19 cellular contexts compared by ENCODE assay signal in genomic region chr15:49987896-49988295, GRCh38.
DNase-seq lines count a peak whose midpoint lies in the region; ATAC-seq and TF ChIP-seq lines count a peak whose summit lies in the region.
"Had no signal": no experiment of that assay in that cellular context is flagged by ENCODE, and none has a peak within 500 bp of the region (broad histone marks: within the 10 kb centered on the region; RNA-seq: fewer than 3 reads in every experiment).

No MANE protein-coding gene starts in this region.

- no peaks in the 10 kb centered on the region for H3K36me3 ChIP-seq in heart left ventricle
- no peaks in the 10 kb centered on the region for H3K36me3 ChIP-seq in right atrium auricular region
- H3K36me3 ChIP-seq in hepatocyte (replicated peaks; ENCODE audit: insufficient read depth, low read depth) = no peaks in the 10 kb centered on the region
- no peaks in the 10 kb centered on the region for H3K36me3 ChIP-seq in rectal smooth muscle tissue (ENCODE audit: control insufficient read depth, insufficient read depth, low read length)
- no peaks in the 10 kb centered on the region for H3K36me3 ChIP-seq in vagina
- no peaks in the 10 kb centered on the region for H3K36me3 ChIP-seq in mesendoderm (ENCODE audit: control insufficient read depth, insufficient read depth, low read length)
- H3K36me3 ChIP-seq: HAP-1 had no signal

- H3K4me2 ChIP-seq in hepatocyte = no peak overlapping the region
- H3K4me2 ChIP-seq in mesendoderm (ENCODE audit: low read length) = no peak overlapping the region

- H2BK5ac ChIP-seq in mesendoderm (ENCODE audit: low read length) = no peak overlapping the region

- TF ChIP-seq POLR2A in heart left ventricle (IDR thresholded peaks at IDR 0.05) = no peak
- TF ChIP-seq POLR2A in vagina (IDR thresholded peaks at IDR 0.05) = no peak

- H3K4me3 ChIP-seq in heart left ventricle = no peak overlapping the region
- H3K4me3 ChIP-seq in right atrium auricular region = no peak overlapping the region
- H3K4me3 ChIP-seq in hepatocyte = no peak overlapping the region
- no peak overlapping the region for H3K4me3 ChIP-seq in rectal smooth muscle tissue (ENCODE audit: low read length)
- no peak overlapping the region for H3K4me3 ChIP-seq in vagina
- H3K4me3 ChIP-seq in mesendoderm (ENCODE audit: low read length) = no peak overlapping the region
- H3K4me3 ChIP-seq: HAP-1 had no signal

- no peak overlapping the region for H3K18ac ChIP-seq in mesendoderm (ENCODE audit: low read length)

- ATAC-seq in heart left ventricle = no peak
- ATAC-seq: PC-3 had no signal

- no peak overlapping the region for H2AFZ ChIP-seq in hepatocyte

- intact Hi-C loops in heart left ventricle (cut with DNase I) = loop anchor here in 2 of 10 donors (5.0 kb wide), 2 partner anchors 71 to 86 kb away; no protein-coding TSS in a partner anchor
- intact Hi-C loops in vagina (cut with DNase I) = no loop called here

- no peak overlapping the region for H4K8ac ChIP-seq in mesendoderm (ENCODE audit: low read depth, low read length)

- no peak overlapping the region for H2BK15ac ChIP-seq in mesendoderm (replicated peaks; ENCODE audit: low read depth)

- no peak overlapping the region for H3K4ac ChIP-seq in mesendoderm (ENCODE audit: low read depth, low read length)

- H3K9ac ChIP-seq in rectal smooth muscle tissue (ENCODE audit: low read length) = no peak overlapping the region
- no peak overlapping the region for H3K9ac ChIP-seq in mesendoderm (ENCODE audit: low read length)

- WGBS in heart left ventricle, 4 donors = 87 to 91% (median 87%) methylated on average over 3 of the region's 3 CpGs
- WGBS in hepatocyte (ENCODE audit: low lambda C conversion rate, missing lambda C conversion rate) = 60% methylated on average over 3 of the region's 3 CpGs
- no CpG with 5 or more reads among the region's 3 CpGs for WGBS in mesendoderm (ENCODE audit: extremely low coverage, insufficient coverage, low lambda C conversion rate)

- H4K5ac ChIP-seq in mesendoderm (ENCODE audit: low read length) = no peak overlapping the region

- peak overlapping the region in 7 of 12 donors; percentile 5 to 59 (median 35) for H3K27ac ChIP-seq in heart left ventricle
- no peak overlapping the region for H3K27ac ChIP-seq in right atrium auricular region
- H3K27ac ChIP-seq in hepatocyte = peak overlapping the region; percentile 7
- H3K27ac ChIP-seq in rectal smooth muscle tissue (ENCODE audit: low read depth, low read length) = peak overlapping the region; percentile 49
- peak overlapping the region; percentile 15 for H3K27ac ChIP-seq in vagina
- no peak overlapping the region for H3K27ac ChIP-seq in mesendoderm (ENCODE audit: low read depth, low read length)
- H3K27ac ChIP-seq: 22Rv1, RWPE1 had no signal

- H3K27me3 ChIP-seq in heart left ventricle (no peaks in the 10 kb centered on the region), right atrium auricular region (no peaks in the 10 kb centered on the region), hepatocyte (no peaks in the 10 kb centered on the region), rectal smooth muscle tissue (ENCODE audit: control insufficient read depth, insufficient read depth, low read length) (no peaks in the 10 kb centered on the region), vagina (no peaks in the 10 kb centered on the region), mesendoderm (ENCODE audit: insufficient read depth, low read length, poor library complexity) (no peaks in the 10 kb centered on the region)

- DNase-seq in heart left ventricle (no peak), right atrium auricular region (ENCODE audit: low spot score) (no peak), hepatocyte (ENCODE audit: low spot score) (no peak), vagina (ENCODE audit: extremely low spot score in 2 of 2) (no peak), NCI-H82 treated with DMSO at 0.1 percent for 48 hours (lab: John Stamatoyannopoulos, UW; ENCODE audit: unreplicated experiment) (no peak), GM10248 (ENCODE audit: extremely low spot score) (no peak), mesendoderm (no peak)
- DNase-seq: CD4-positive, CD25-positive, alpha-beta regulatory T cell; EL; KG1; NCI-H1436; NCI-H2029; NCI-H2171; NCI-H446; PC-3 had no signal

- H3K9me3 ChIP-seq in heart left ventricle (no peaks in the 10 kb centered on the region), right atrium auricular region (no peaks in the 10 kb centered on the region), hepatocyte (ENCODE audit: low read depth) (no peaks in the 10 kb centered on the region), vagina (no peaks in the 10 kb centered on the region)
- H3K9me3 ChIP-seq: HAP-1 had no signal

- no peak overlapping the region for H2BK120ac ChIP-seq in mesendoderm (ENCODE audit: low read depth, low read length)

- peaks cover 0 to 55% (median 24%) of the 10 kb centered on the region in 12 donors for H3K4me1 ChIP-seq in heart left ventricle
- peaks cover 0 to 36% of the 10 kb centered on the region in 2 donors for H3K4me1 ChIP-seq in right atrium auricular region
- peaks cover 10% of the 10 kb centered on the region for H3K4me1 ChIP-seq in hepatocyte (ENCODE audit: insufficient read depth)
- peaks cover 24% of the 10 kb centered on the region for H3K4me1 ChIP-seq in rectal smooth muscle tissue (ENCODE audit: control insufficient read depth, insufficient read depth, low read length)
- H3K4me1 ChIP-seq in vagina = peaks cover 26% of the 10 kb centered on the region
- H3K4me1 ChIP-seq in mesendoderm (ENCODE audit: control insufficient read depth, low read depth, low read length) = no peaks in the 10 kb centered on the region

- no peak overlapping the region for H3K23ac ChIP-seq in mesendoderm (ENCODE audit: low read length)

- H4K20me1 ChIP-seq in hepatocyte (ENCODE audit: insufficient read depth, poor library complexity, severe bottlenecking) = no peaks in the 10 kb centered on the region

- POLR2A ChIA-PET in GM10248 (lab: Yijun Ruan, JAX) = no interaction called here

- no peaks in the 10 kb centered on the region for H3K79me1 ChIP-seq in mesendoderm (ENCODE audit: low read length)

- no peak overlapping the region for H2AK5ac ChIP-seq in mesendoderm (ENCODE audit: low read length)

- H3K79me2 ChIP-seq in hepatocyte (no peaks in the 10 kb centered on the region), mesendoderm (ENCODE audit: control insufficient read depth, insufficient read depth, low read length) (no peaks in the 10 kb centered on the region)

- no peaks in the 10 kb centered on the region for H3K9me2 ChIP-seq in hepatocyte (replicated peaks; ENCODE audit: insufficient read depth)

- CTCF ChIA-PET in GM10248 (lab: Yijun Ruan, JAX) = interaction anchor here (0.8 to 1.1 kb wide), 2 partner anchors 9 to 11 kb away, joined by 3 read pairs; no protein-coding TSS in a partner anchor

- no peak overlapping the region for H3K56ac ChIP-seq in mesendoderm (ENCODE audit: low read length)

- TF ChIP-seq CTCF in heart left ventricle (IDR thresholded peaks at IDR 0.05) (no peak), right atrium auricular region (IDR thresholded peaks at IDR 0.05) (no peak), hepatocyte (IDR thresholded peaks at IDR 0.05; ENCODE audit: poor library complexity) (no peak), vagina (IDR thresholded peaks at IDR 0.05) (no peak), GM10248 (IDR thresholded peaks at IDR 0.05; ENCODE audit: control extremely low read depth, extremely low read depth, low read depth, missing control alignments) (no peak)

Comparison
In these comparisons a context has a peak if more than half of its experiments do, and no peak if none do; other contexts are left out.
1. H3K27ac ChIP-seq: peak in heart left ventricle (7 of 12), hepatocyte (single experiment), rectal smooth muscle tissue (single experiment) and vagina (single experiment); none in right atrium auricular region (0 of 2) and mesendoderm (single experiment).